In the genomic region with DNA sequence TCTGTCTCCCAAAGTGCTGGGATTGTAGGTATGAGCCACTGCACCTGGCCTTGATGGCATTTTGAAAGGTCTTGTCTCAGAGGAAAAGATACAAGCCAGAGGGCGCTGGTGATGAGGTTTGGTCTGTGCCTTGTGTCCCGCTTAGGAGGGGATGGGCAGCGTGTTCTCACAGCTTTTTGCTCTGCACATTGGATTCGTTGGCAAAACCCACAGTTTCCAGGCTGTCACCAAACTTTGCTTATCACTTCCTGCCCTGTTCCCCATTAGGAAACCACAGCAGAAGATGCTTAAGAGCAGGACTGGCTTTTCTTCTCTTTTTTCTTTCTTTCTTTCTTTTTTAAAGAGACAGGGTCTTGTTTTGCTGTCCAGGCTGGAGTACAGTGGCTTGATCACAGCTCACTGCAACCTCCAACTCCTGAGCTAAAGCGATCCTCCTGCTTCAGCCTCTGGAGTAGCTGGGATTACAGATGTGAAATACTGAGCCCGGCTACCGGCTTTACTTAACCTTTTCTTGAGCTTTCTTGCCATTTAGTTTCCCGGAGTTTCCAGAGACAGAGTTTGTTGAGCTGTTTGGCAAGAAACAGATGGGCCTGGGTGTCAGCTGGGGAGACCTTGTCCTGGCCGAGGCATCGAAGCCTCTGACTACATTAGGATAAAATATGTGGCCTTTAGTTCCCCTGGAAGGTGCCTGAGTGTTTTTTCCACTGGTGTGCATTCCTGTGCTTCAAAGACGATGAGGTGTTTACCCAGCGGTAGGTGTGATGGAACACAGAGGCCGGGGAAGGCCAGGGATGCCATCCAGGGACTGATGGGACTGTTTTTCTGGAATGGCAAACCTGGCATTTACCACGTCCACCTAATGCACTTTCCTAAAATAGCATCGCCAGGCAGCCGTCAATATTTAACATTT, we compare ENCODE assay signal across 9 cellular contexts.
A peak's percentile ranks its signal among the peaks of the same experiment; 100 is the strongest.
DNase-seq lines count a peak whose midpoint lies in the region; ATAC-seq and TF ChIP-seq lines count a peak whose summit lies in the region.
"Had no signal": no experiment of that assay in that cellular context is flagged by ENCODE, and none has a peak within 500 bp of the region (broad histone marks: within the 10 kb centered on the region; RNA-seq: fewer than 3 reads in every experiment).

No MANE protein-coding gene starts in this region.

- no peaks in the 10 kb centered on the region for H3K9me3 ChIP-seq in Peyer's patch
- H3K9me3 ChIP-seq in esophagus (ENCODE audit: control insufficient read depth in 2 of 2, insufficient read depth in 1 of 2, low read depth in 1 of 2, low read length in 1 of 2) = no peaks in the 10 kb centered on the region

- H3K27me3 Mint-ChIP-seq in activated CD8-positive, alpha-beta memory T cell treated with anti-CD3 and anti-CD28 coated beads, Interleukin-2, amount 10 ng/mL, durations not matched to agents 7 days and 5 days = no peaks in the 10 kb centered on the region

- H3K4me1 ChIP-seq in Peyer's patch (peaks cover 0 to 7% (median 0%) of the 10 kb centered on the region in 4 donors), esophagus (ENCODE audit: control insufficient read depth in 2 of 2, insufficient read depth in 2 of 2, low read length in 1 of 2) (peaks cover 0 to 3% of the 10 kb centered on the region in 2 donors)

- H3K9me3 Mint-ChIP-seq in activated CD8-positive, alpha-beta memory T cell treated with anti-CD3 and anti-CD28 coated beads, Interleukin-2, amount 10 ng/mL, durations not matched to agents 7 days and 5 days (ENCODE audit: low read depth) = no peaks in the 10 kb centered on the region

- no peak overlapping the region for H3K4me3 ChIP-seq in Peyer's patch
- no peak overlapping the region for H3K4me3 ChIP-seq in esophagus (ENCODE audit: low read depth in 1 of 2, low read length in 2 of 2)

- TF ChIP-seq CTCF in Peyer's patch (IDR thresholded peaks at IDR 0.05) = no peak

- H3K27ac ChIP-seq in Peyer's patch (peak overlapping the region in 1 of 4 donors; percentile 65), esophagus (ENCODE audit: low read depth in 2 of 2, low read length in 1 of 2) (peak overlapping the region; percentile 33 to 50)

- H3K36me3 Mint-ChIP-seq in activated CD8-positive, alpha-beta memory T cell treated with anti-CD3 and anti-CD28 coated beads, Interleukin-2, amount 10 ng/mL, durations not matched to agents 7 days and 5 days = peaks cover 42% of the 10 kb centered on the region

- H3K4me3 Mint-ChIP-seq in activated CD8-positive, alpha-beta memory T cell treated with anti-CD3 and anti-CD28 coated beads, Interleukin-2, amount 10 ng/mL, durations not matched to agents 7 days and 5 days = no peak overlapping the region

- peak; percentile 71 for DNase-seq in activated CD8-positive, alpha-beta memory T cell treated with anti-CD3 and anti-CD28 coated beads, Interleukin-2, amount 10 ng/mL, durations not matched to agents 7 days and 5 days
- DNase-seq in activated CD8-positive, alpha-beta memory T cell treated with anti-CD3 and anti-CD28 coated beads for 24 hours = no peak
- DNase-seq in Peyer's patch (peak in 2 of 3 donors; percentile 25 to 55), HuH-7.5 (ENCODE audit: low spot score) (no peak), mesenteric fat pad (ENCODE audit: low spot score) (no peak)
- peak; percentile 19 for DNase-seq in stimulated activated naive CD8-positive, alpha-beta T cell treated with anti-CD3 and anti-CD28 coated beads, Interleukin-15, Interleukin-2, amounts not matched to agents 100 U/mL and 50 U/mL, for 24 hours
- DNase-seq: effector CD4-positive, alpha-beta T cell had no signal

- no peak for TF ChIP-seq POLR2A in Peyer's patch (IDR thresholded peaks at IDR 0.05)

- CTCF ChIA-PET in activated CD8-positive, alpha-beta memory T cell treated with anti-CD3 and anti-CD28 coated beads, Interleukin-2, amount 10 ng/mL, durations not matched to agents 7 days and 5 days (lab: Charles Lee) = interaction anchor here (0.5 to 1.7 kb wide), 6 partner anchors 10 to 174 kb away, joined by 3 to 11 read pairs (median 4); a partner anchor contains a TSS

- peak; percentile 75 for ATAC-seq in activated CD8-positive, alpha-beta memory T cell treated with anti-CD3 and anti-CD28 coated beads, Interleukin-2, amount 10 ng/mL, durations not matched to agents 7 days and 5 days
- no peak for ATAC-seq in stimulated activated naive CD8-positive, alpha-beta T cell treated with anti-CD3 and anti-CD28 coated beads, Interleukin-15, Interleukin-2, amounts not matched to agents 100 U/mL and 50 U/mL, for 24 hours
- ATAC-seq in HG02623 (IDR thresholded peaks at IDR 0.05; ENCODE audit: unreplicated experiment) = no peak

- H3K27me3 ChIP-seq in Peyer's patch (no peaks in the 10 kb centered on the region), esophagus (ENCODE audit: control insufficient read depth in 1 of 2, insufficient read depth in 2 of 2, low read length in 2 of 2) (no peaks in the 10 kb centered on the region)

- peaks cover 31% of the 10 kb centered on the region for H3K4me1 Mint-ChIP-seq in activated CD8-positive, alpha-beta memory T cell treated with anti-CD3 and anti-CD28 coated beads, Interleukin-2, amount 10 ng/mL, durations not matched to agents 7 days and 5 days

- peak overlapping the region; percentile 77 for H3K27ac Mint-ChIP-seq in activated CD8-positive, alpha-beta memory T cell treated with anti-CD3 and anti-CD28 coated beads, Interleukin-2, amount 10 ng/mL, durations not matched to agents 7 days and 5 days

- WGBS in esophagus, 2 donors = 57 to 74% methylated on average over 16 of the region's 16 CpGs

- H3K36me3 ChIP-seq in Peyer's patch (peaks cover 0 to 9% (median 0%) of the 10 kb centered on the region in 3 donors), esophagus (ENCODE audit: control insufficient read depth in 2 of 2, insufficient read depth in 2 of 2, low read length in 1 of 2) (peaks cover 9 to 21% of the 10 kb centered on the region in 2 donors)

Comparison
In these comparisons a context has a peak if more than half of its experiments do, and no peak if none do; other contexts are left out.
1. DNase-seq: peak in activated CD8-positive, alpha-beta memory T cell treated with anti-CD3 and anti-CD28 coated beads, Interleukin-2, amount 10 ng/mL, durations not matched to agents 7 days and 5 days (single experiment), Peyer's patch (2 of 3) and stimulated activated naive CD8-positive, alpha-beta T cell treated with anti-CD3 and anti-CD28 coated beads, Interleukin-15, Interleukin-2, amounts not matched to agents 100 U/mL and 50 U/mL, for 24 hours (single experiment); none in activated CD8-positive, alpha-beta memory T cell treated with anti-CD3 and anti-CD28 coated beads for 24 hours (single experiment), HuH-7.5 (single experiment) and mesenteric fat pad (single experiment).